1 cellular context compared by ENCODE assay signal in the genomic region with DNA sequence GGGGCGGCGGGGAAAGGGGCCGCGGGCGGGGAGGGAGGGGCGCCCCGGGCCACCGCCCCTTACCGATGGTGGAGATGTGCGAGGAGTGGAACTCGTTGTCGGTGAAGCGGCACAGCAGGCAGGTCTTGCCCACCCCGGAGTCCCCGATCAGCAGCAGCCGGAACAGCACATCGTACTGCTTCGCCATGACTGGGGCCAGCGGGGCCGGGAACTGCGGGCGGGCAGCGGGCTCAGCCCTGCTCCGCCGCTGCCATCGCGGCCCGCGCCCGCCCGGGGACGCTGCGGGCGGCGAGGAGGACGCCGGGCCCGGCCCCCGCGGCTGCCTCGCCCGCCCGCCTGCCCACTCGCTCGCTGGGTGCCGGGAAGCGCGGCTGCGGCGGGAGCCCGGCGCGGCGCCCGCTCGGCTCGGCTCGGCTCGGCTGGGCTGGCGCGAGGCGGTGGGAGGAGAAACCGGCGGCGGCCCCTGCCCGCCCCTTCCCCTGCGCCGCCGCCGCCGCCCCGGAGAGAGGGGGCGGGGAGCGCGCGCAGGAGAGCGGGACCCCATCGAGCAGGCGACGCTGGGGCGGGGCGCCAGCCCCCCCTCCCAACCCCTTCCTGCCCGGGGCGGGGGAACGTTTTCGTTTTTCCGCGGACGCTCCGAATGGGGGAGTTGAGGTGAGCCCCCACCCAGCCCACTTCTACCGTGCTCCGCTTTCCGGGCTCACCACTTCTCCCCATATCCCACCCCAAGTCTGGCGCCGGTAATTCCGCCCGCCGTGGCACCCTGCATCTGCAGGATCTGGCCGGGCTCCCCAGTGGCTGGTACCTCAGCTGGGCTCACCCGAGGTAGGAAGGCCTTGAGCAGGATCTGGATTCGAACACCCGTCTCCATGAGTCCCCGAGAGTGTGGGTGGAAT.
TF ChIP-seq lines count a peak whose summit lies in the region.

Gene RAB15 (minus strand): TSS at position 447 of the 896 bp plus-strand sequence. CDS start 260 bp downstream, at position 187.

TF ChIP-seq in endothelial cell of umbilical vein, 7 proteins besides CTCF, POLR2A, EP300 and RAD21:
- TF ChIP-seq GATA2 (IDR thresholded peaks at IDR 0.05; ENCODE audit: insufficient read depth, insufficient read length, low read depth, low read length) (no peak), MYC (IDR thresholded peaks at IDR 0.05; ENCODE audit: low read depth, low read length) (no peak), EZH2 (IDR thresholded peaks at IDR 0.05; ENCODE audit: borderline replicate concordance, low read depth, low read length, severe bottlenecking) (no peak), MAX (IDR thresholded peaks at IDR 0.05; ENCODE audit: insufficient read depth, insufficient read length) (no peak), POLR2AphosphoS5 (IDR thresholded peaks at IDR 0.05; ENCODE audit: insufficient read depth, low read depth, low read length) (no peak), JUN (IDR thresholded peaks at IDR 0.05; ENCODE audit: borderline replicate concordance, insufficient read depth, insufficient read length, low read depth) (no peak), FOS (IDR thresholded peaks at IDR 0.05; ENCODE audit: borderline replicate concordance, insufficient read depth, low read length) (no peak)
